Comparison of ENCODE assay signal across 9 cellular contexts in the genomic region with DNA sequence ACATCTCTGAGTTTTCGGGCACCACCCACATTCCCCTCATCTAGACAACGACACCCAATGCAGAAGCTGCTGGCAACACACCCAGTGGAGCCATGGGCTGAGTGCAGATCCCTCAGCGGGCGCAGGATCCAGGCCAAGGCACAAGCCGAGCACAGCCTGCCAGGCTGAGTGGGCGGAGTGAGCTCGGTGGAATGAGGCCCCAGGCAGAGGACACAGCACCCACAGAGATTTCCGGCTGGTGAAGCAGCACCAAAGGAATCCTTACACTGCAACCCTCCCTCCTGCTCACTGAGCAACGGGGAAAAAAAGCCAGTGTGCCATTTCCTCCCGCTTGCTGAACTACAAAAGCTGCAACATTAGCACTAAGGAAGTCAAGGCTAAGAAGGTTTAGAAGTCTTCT. TPM values are rescaled to one million over a fixed set of nuclear protein-coding genes. Genes with fewer than 3 reads are reported as not detected.
DNase-seq lines count a peak whose midpoint lies in the region; ATAC-seq and TF ChIP-seq lines count a peak whose summit lies in the region.
"Had no signal": no experiment of that assay in that cellular context is flagged by ENCODE, and none has a peak within 500 bp of the region (broad histone marks: within the 10 kb centered on the region; RNA-seq: fewer than 3 reads in every experiment).

No MANE protein-coding gene starts in this region.

- H3K27me3 ChIP-seq in psoas muscle (ENCODE audit: insufficient read depth in 3 of 3, low read length in 2 of 3) (no peaks in the 10 kb centered on the region), PC-3 (ENCODE audit: low read length) (no peaks in the 10 kb centered on the region)

- no peaks in the 10 kb centered on the region for H3K36me3 ChIP-seq in psoas muscle (ENCODE audit: insufficient read depth in 1 of 2, low read depth in 1 of 2)
- H3K36me3 ChIP-seq in PC-3 (ENCODE audit: low read depth, low read length), result no peaks in the 10 kb centered on the region

- intact Hi-C loops in activated CD8-positive, alpha-beta T cell treated with anti-CD3 and anti-CD28 coated beads for 36 hours (cut with micrococcal nuclease), result no loop called here
- intact Hi-C loops in psoas muscle (cut with DNase I) (no loop called here), PC-3 (cut with micrococcal nuclease) (no loop called here)

- peaks cover 11% of the 10 kb centered on the region for H3K4me1 ChIP-seq in psoas muscle
- no peaks in the 10 kb centered on the region for H3K4me1 ChIP-seq in PC-3 (ENCODE audit: insufficient read depth, low read length)

- H3K9me3 ChIP-seq in psoas muscle, result no peaks in the 10 kb centered on the region
- H3K9me3 ChIP-seq in PC-3 (ENCODE audit: low read length), result no peaks in the 10 kb centered on the region

- POLR2A ChIA-PET in activated CD8-positive, alpha-beta T cell treated with anti-CD3 and anti-CD28 coated beads for 36 hours (lab: Charles Lee), result no interaction called here
- POLR2A ChIA-PET in PC-3 (lab: Charles Lee; ENCODE audit: unreplicated experiment), result no interaction called here

- H3K27ac ChIP-seq in psoas muscle, result no peak overlapping the region
- H3K27ac ChIP-seq in PC-3 (ENCODE audit: low read length), result no peak overlapping the region

- TF ChIP-seq CTCF in activated CD8-positive, alpha-beta T cell treated with anti-CD3 and anti-CD28 coated beads for 36 hours (IDR thresholded peaks at IDR 0.05), result no peak
- TF ChIP-seq CTCF in epithelial cell of proximal tubule (conservative IDR thresholded peaks at IDR 0.05; ENCODE audit: low read depth, low read length), result no peak
- TF ChIP-seq CTCF in psoas muscle (IDR thresholded peaks at IDR 0.05), result no peak
- TF ChIP-seq CTCF in PC-3 (conservative IDR thresholded peaks at IDR 0.05; ENCODE audit: low read depth, low read length), result no peak

- H3K4me2 ChIP-seq in PC-3 (ENCODE audit: low read length), result no peak overlapping the region

- 43 to 58% (median 50%) methylated on average over 10 of the region's 10 CpGs for WGBS in psoas muscle, 3 donors

- peaks cover 29% of the 10 kb centered on the region for H3K36me3 Mint-ChIP-seq in activated CD8-positive, alpha-beta T cell treated with anti-CD3 and anti-CD28 coated beads for 36 hours (ENCODE audit: low read depth)

- H3K4me3 ChIP-seq in epithelial cell of proximal tubule (ENCODE audit: low read depth, low read length) (no peak overlapping the region), psoas muscle (no peak overlapping the region), PC-3 (ENCODE audit: low read length) (no peak overlapping the region)
- H3K4me3 ChIP-seq: K562 had no signal

- BruUV-seq in PC-3 (replicated peaks; lab: Mats Ljungman, UMichigan), result no TSS peak

- H3K27ac Mint-ChIP-seq in activated CD8-positive, alpha-beta T cell treated with anti-CD3 and anti-CD28 coated beads for 36 hours, result peak overlapping the region; percentile 82

- no peaks in the 10 kb centered on the region for H3K9me2 ChIP-seq in PC-3 (replicated peaks; ENCODE audit: low read length)

- H3K9ac ChIP-seq in PC-3 (ENCODE audit: low read length), result no peak overlapping the region

- H3F3A ChIP-seq in PC-3 (ENCODE audit: low read length, unreplicated experiment), result no peaks in the 10 kb centered on the region

- peak overlapping the region; percentile 52 for H3K4me3 Mint-ChIP-seq in activated CD8-positive, alpha-beta T cell treated with anti-CD3 and anti-CD28 coated beads for 36 hours

- H3K4me1 Mint-ChIP-seq in activated CD8-positive, alpha-beta T cell treated with anti-CD3 and anti-CD28 coated beads for 36 hours (ENCODE audit: low read depth), result peaks cover 9% of the 10 kb centered on the region

- H3K27me3 Mint-ChIP-seq in activated CD8-positive, alpha-beta T cell treated with anti-CD3 and anti-CD28 coated beads for 36 hours, result no peaks in the 10 kb centered on the region

- no peaks in the 10 kb centered on the region for H3K79me2 ChIP-seq in PC-3 (ENCODE audit: low read length)

- H2AFZ ChIP-seq in PC-3 (ENCODE audit: low read length), result no peak overlapping the region

- ATAC-seq in activated CD8-positive, alpha-beta T cell treated with anti-CD3 and anti-CD28 coated beads for 36 hours, result peak; percentile 96
- ATAC-seq in psoas muscle, result peak; percentile 76 to 98 (median 91)
- no peak for ATAC-seq in HG02798 (IDR thresholded peaks at IDR 0.05; ENCODE audit: poor library complexity, unreplicated experiment)
- no peak for ATAC-seq in PC-3
- no peak for ATAC-seq in HG03571 (IDR thresholded peaks at IDR 0.05; ENCODE audit: unreplicated experiment)
- ATAC-seq in HG03097 (IDR thresholded peaks at IDR 0.05; ENCODE audit: low FRiP score, unreplicated experiment), result no peak
- ATAC-seq: K562 had no signal

- H3K9me3 Mint-ChIP-seq in activated CD8-positive, alpha-beta T cell treated with anti-CD3 and anti-CD28 coated beads for 36 hours, result peaks cover 8% of the 10 kb centered on the region

- peak; percentile 75 for DNase-seq in HPDE6-E6E7 (ENCODE audit: extremely low spot score)
- peak; percentile 73 for DNase-seq in activated CD8-positive, alpha-beta T cell treated with anti-CD3 and anti-CD28 coated beads for 36 hours
- peak; percentile 38 for DNase-seq in epithelial cell of proximal tubule (ENCODE audit: low read depth)
- DNase-seq in psoas muscle, result peak; percentile 48 to 60
- DNase-seq in PC-3, result no peak

- CTCF ChIA-PET in activated CD8-positive, alpha-beta T cell treated with anti-CD3 and anti-CD28 coated beads for 36 hours (lab: Charles Lee), result interaction anchor here (2.2 to 2.8 kb wide), 3 partner anchors 10 to 22 kb away, joined by 5 to 11 read pairs (median 9); no protein-coding TSS in a partner anchor
- CTCF ChIA-PET in PC-3 (lab: Charles Lee), result interaction anchor here (0.5 kb wide), 1 partner anchor 11 kb away, joined by 12 read pairs; no protein-coding TSS in a partner anchor

- H4K20me1 ChIP-seq in PC-3 (ENCODE audit: low read length), result no peaks in the 10 kb centered on the region

RNA-seq across cellular contexts. Expression of gene ZMAT3, which starts 34.2 kb away (rescaled TPM):
- 10 to 100 TPM; 14.6 to 15.9 TPM for total RNA-seq in activated CD8-positive, alpha-beta T cell treated with anti-CD3 and anti-CD28 coated beads for 36 hours
- total RNA-seq in epithelial cell of proximal tubule, result 4.8 and 10.2 TPM in 2 replicates
- 10 to 100 TPM in 2 of 4 donors, 1 to 10 TPM in 2; 6.7 to 12.7 (median 9.1) TPM for total RNA-seq in psoas muscle
- 1 to 10 TPM; 2.0 to 4.7 (median 3.1) TPM for polyA plus RNA-seq in psoas muscle
- 2.0 and 2.9 TPM in 2 replicates for total RNA-seq in PC-3 (2014; rRNA removed)

Comparison
In these comparisons a context has a peak if more than half of its experiments do, and no peak if none do; other contexts are left out.
1. ATAC-seq: peak in activated CD8-positive, alpha-beta T cell treated with anti-CD3 and anti-CD28 coated beads for 36 hours (single experiment) and psoas muscle (4 of 4); none in HG02798 (single experiment), PC-3 (single experiment), HG03571 (single experiment) and HG03097 (single experiment).